In the genomic region with DNA sequence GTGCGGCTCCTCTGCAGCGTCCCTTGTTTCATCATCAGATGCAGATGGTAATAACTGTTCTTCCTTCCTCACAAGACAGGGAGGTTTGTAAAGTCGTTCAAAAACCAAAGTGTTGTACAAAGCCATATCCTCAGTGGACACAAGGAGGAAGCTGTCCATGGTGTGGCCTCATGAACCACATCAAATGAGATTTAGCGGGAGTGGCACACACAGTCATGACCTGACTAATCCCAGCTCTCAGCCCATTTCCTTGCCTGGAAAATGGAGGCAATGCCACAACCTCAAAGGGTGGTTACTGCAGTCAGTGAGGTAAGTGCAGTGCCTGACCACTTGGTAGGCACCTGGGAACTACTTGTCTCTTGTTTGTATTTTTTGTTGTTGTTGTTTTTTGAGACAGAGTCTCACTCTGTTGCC, we compare ENCODE assay signal across 8 cellular contexts. TPM values are rescaled to one million over a fixed set of nuclear protein-coding genes. Genes with fewer than 3 reads are reported as not detected.
DNase-seq lines count a peak whose midpoint lies in the region; ATAC-seq and TF ChIP-seq lines count a peak whose summit lies in the region.

No MANE protein-coding gene starts in this region.

- H3K36me3 Mint-ChIP-seq in activated B cell treated with CpG ODN at 0.5 μM for 24 hours (ENCODE audit: low read depth) (peaks cover 26% of the 10 kb centered on the region), mesothelial cell of epicardium (peaks cover 3% of the 10 kb centered on the region)

- DNase-seq in CD1c-positive myeloid dendritic cell (ENCODE audit: extremely low spot score) (peak; percentile 81), LHCN-M2 (ENCODE audit: low read depth) (peak; percentile 29), activated B cell treated with CpG ODN at 0.5 μM for 24 hours (no peak), mesothelial cell of epicardium (ENCODE audit: low spot score in 2 of 2, unreplicated experiment in 2 of 2) (no peak), DMS114 treated with DMSO at 0.1 percent for 48 hours (lab: John Stamatoyannopoulos, UW; ENCODE audit: unreplicated experiment) (no peak), omental fat pad (ENCODE audit: low spot score) (no peak), NCI-H146 (lab: John Stamatoyannopoulos, UW) (no peak)

- intact Hi-C loops in activated B cell treated with CpG ODN at 0.5 μM for 24 hours (cut with micrococcal nuclease): loop anchor here (5.0 kb wide), 1 partner anchor 35 kb away; a partner anchor contains a TSS

- POLR2A ChIA-PET in activated B cell treated with CpG ODN at 0.5 μM for 24 hours (lab: Charles Lee): interaction anchor here (0.5 to 1.8 kb wide), 5 partner anchors 9 to 284 kb away, joined by 3 to 10 read pairs (median 4); no protein-coding TSS in a partner anchor

- CTCF ChIA-PET in activated B cell treated with CpG ODN at 0.5 μM for 24 hours (lab: Charles Lee): interaction anchor here (0.6 to 3.2 kb wide), 3 partner anchors 9 to 74 kb away, joined by 3 to 16 read pairs (median 3); a partner anchor contains a TSS

- no peak for ATAC-seq in activated B cell treated with CpG ODN at 0.5 μM for 24 hours (ENCODE audit: low read depth)
- no peak for ATAC-seq in omental fat pad (ENCODE audit: low FRiP score)
- ATAC-seq in GM19328 (IDR thresholded peaks at IDR 0.05; ENCODE audit: unreplicated experiment): no peak

- H3K9me3 Mint-ChIP-seq in activated B cell treated with CpG ODN at 0.5 μM for 24 hours (no peaks in the 10 kb centered on the region), mesothelial cell of epicardium (no peaks in the 10 kb centered on the region)

- H3K4me3 Mint-ChIP-seq in activated B cell treated with CpG ODN at 0.5 μM for 24 hours (peak overlapping the region; percentile 11), mesothelial cell of epicardium (no peak overlapping the region)

- no peak overlapping the region for H3K27ac Mint-ChIP-seq in activated B cell treated with CpG ODN at 0.5 μM for 24 hours
- H3K27ac Mint-ChIP-seq in mesothelial cell of epicardium: peak overlapping the region; percentile 89

- H3K27me3 Mint-ChIP-seq in activated B cell treated with CpG ODN at 0.5 μM for 24 hours (peaks cover 2% of the 10 kb centered on the region), mesothelial cell of epicardium (ENCODE audit: low read depth) (peaks cover 3% of the 10 kb centered on the region)

- TF ChIP-seq CTCF in activated B cell treated with CpG ODN at 0.5 μM for 24 hours (IDR thresholded peaks at IDR 0.05) (no peak), mesothelial cell of epicardium (IDR thresholded peaks at IDR 0.05; ENCODE audit: unreplicated experiment) (no peak), omental fat pad (IDR thresholded peaks at IDR 0.05) (no peak)

- H3K4me1 Mint-ChIP-seq in activated B cell treated with CpG ODN at 0.5 μM for 24 hours: peaks cover 42% of the 10 kb centered on the region
- H3K4me1 Mint-ChIP-seq in mesothelial cell of epicardium: peaks cover 33% of the 10 kb centered on the region

RNA-seq across cellular contexts. Expression of a gene that starts 13.4 kb away (rescaled TPM):
- total RNA-seq in LHCN-M2 (2014; rRNA removed): 7.8 and 15.6 TPM in 2 replicates
- polyA plus RNA-seq in LHCN-M2 (2012): 29.3 TPM
- total RNA-seq in activated B cell treated with CpG ODN at 0.5 μM for 24 hours: 13.7 and 14.8 TPM in 2 replicates
- 51.9 to 56.1 TPM (median 56.0 TPM) in 3 replicates for total RNA-seq in mesothelial cell of epicardium
- total RNA-seq in omental fat pad: 10 to 100 TPM in 3 of 4 donors, 1 to 10 TPM in 1; 8.7 to 13.4 (median 11.9) TPM

RNA-seq across cellular contexts. Expression of a gene that starts 20.3 kb away (rescaled TPM):
- total RNA-seq in LHCN-M2 (2014; rRNA removed) (83.7 and 101 TPM in 2 replicates), activated B cell treated with CpG ODN at 0.5 μM for 24 hours (71.8 and 78.6 TPM in 2 replicates), mesothelial cell of epicardium (46.8 to 50.5 TPM (median 49.8 TPM) in 3 replicates), omental fat pad (10 to 100 TPM; 48.2 to 72.9 (median 63.1) TPM)
- polyA plus RNA-seq in LHCN-M2 (2012): 119 TPM

RNA-seq across cellular contexts. Expression of a gene that starts 31.4 kb away (rescaled TPM):
- total RNA-seq in LHCN-M2 (2014; rRNA removed) (23.7 and 26.9 TPM in 2 replicates), activated B cell treated with CpG ODN at 0.5 μM for 24 hours (109 and 112 TPM in 2 replicates), mesothelial cell of epicardium (104 to 108 TPM (median 105 TPM) in 3 replicates), omental fat pad (10 to 100 TPM; 16.9 to 41.3 (median 32.7) TPM)
- polyA plus RNA-seq in LHCN-M2 (2012): 14.4 TPM

RNA-seq across cellular contexts. Expression of a gene that starts 33.4 kb away (rescaled TPM):
- total RNA-seq in LHCN-M2 (2014; rRNA removed): 47.6 and 49.1 TPM in 2 replicates
- 66.7 TPM for polyA plus RNA-seq in LHCN-M2 (2012)
- 36.7 and 38.2 TPM in 2 replicates for total RNA-seq in activated B cell treated with CpG ODN at 0.5 μM for 24 hours
- total RNA-seq in mesothelial cell of epicardium: 33.9 to 35.7 TPM (median 33.9 TPM) in 3 replicates
- 10 to 100 TPM; 38.3 to 52.0 (median 40.8) TPM for total RNA-seq in omental fat pad

RNA-seq across cellular contexts. Expression of a gene that starts 34.2 kb away (rescaled TPM):
- 17.4 and 26.4 TPM in 2 replicates for total RNA-seq in LHCN-M2 (2014; rRNA removed)
- polyA plus RNA-seq in LHCN-M2 (2012): 14.6 TPM
- total RNA-seq in activated B cell treated with CpG ODN at 0.5 μM for 24 hours: 9.7 and 15.3 TPM in 2 replicates
- 53.1 to 57.9 TPM (median 54.0 TPM) in 3 replicates for total RNA-seq in mesothelial cell of epicardium
- total RNA-seq in omental fat pad: 10 to 100 TPM; 11.3 to 32.2 (median 25.0) TPM

Comparison
In these comparisons a context has a peak if more than half of its experiments do, and no peak if none do; other contexts are left out.
1. DNase-seq: peak in CD1c-positive myeloid dendritic cell (single experiment) and LHCN-M2 (single experiment); none in activated B cell treated with CpG ODN at 0.5 μM for 24 hours (single experiment), mesothelial cell of epicardium (0 of 2), DMS114 treated with DMSO at 0.1 percent for 48 hours (single experiment), omental fat pad (single experiment) and NCI-H146 (single experiment).